ENCODE assay signal across 34 cellular contexts in the genomic region with DNA sequence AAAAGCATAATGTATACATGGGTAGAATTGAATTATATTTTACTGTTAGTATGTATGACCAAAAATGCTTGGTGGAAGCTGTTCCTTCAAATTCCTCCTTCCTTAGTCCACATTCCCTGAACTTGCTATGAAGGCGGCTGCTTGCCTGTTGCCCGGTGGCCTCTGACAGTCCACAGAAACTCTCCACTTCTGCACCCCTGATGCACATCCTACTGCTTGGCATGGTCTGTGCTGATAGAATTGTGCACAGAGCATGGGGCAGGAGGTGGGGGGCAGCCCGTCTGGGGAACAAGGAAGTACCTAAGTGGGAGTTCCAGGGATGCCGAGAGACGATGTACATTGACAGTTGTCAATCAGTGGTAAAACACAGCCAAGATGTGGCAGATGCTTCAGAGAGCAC. TPM values are rescaled to one million over a fixed set of nuclear protein-coding genes. Genes with fewer than 3 reads are reported as not detected.
"Had no signal": no experiment of that assay in that cellular context is flagged by ENCODE, and none has a peak within 500 bp of the region (broad histone marks: within the 10 kb centered on the region; RNA-seq: fewer than 3 reads in every experiment).

No MANE protein-coding gene starts in this region.

- H3K4me3 ChIP-seq: ascending aorta, breast epithelium, K562 had no signal

- H3K9me3 Mint-ChIP-seq: activated naive CD8-positive, alpha-beta T cell treated with anti-CD3 and anti-CD28 coated beads, Interleukin-2, amount 10 ng/mL, durations not matched to agents 7 days and 5 days had no signal

- DNase-seq: activated CD4-positive, alpha-beta memory T cell treated with anti-CD3 and anti-CD28 coated beads, Interleukin-2, amount 10 ng/mL, durations not matched to agents 7 days and 5 days; activated CD4-positive, alpha-beta T cell treated with anti-CD3 and anti-CD28 coated beads for 1 hour; activated CD4-positive, alpha-beta T cell treated with anti-CD3 and anti-CD28 coated beads for 48 hours; activated CD4-positive, CD25-positive, alpha-beta regulatory T cell; activated gamma-delta T cell; activated naive CD4-positive, alpha-beta T cell treated with Interleukin-2 at 50 U/mL for 16 hours; activated naive CD8-positive, alpha-beta T cell treated with anti-CD3 and anti-CD28 coated beads, Interleukin-2, amount 10 ng/mL, durations not matched to agents 7 days and 5 days; activated T-cell treated with anti-CD3 and anti-CD28 coated beads, Interleukin-2, amount 50 U/mL, for 1 hour; activated T-cell treated with anti-CD3 and anti-CD28 coated beads, Interleukin-2, amount 50 U/mL, for 72 hours; amygdala; NCI-H1105; NCI-H1417 treated with DMSO at 0.1 percent for 48 hours; NCI-H187 treated with DMSO at 0.1 percent for 48 hours; NCI-H2081; NCI-H2171 treated with DMSO at 0.1 percent for 48 hours; NCI-H2227 treated with DMSO at 0.1 percent for 48 hours; NCI-H446; NCI-H510A treated with DMSO at 0.1 percent for 48 hours; NCI-H526 treated with DMSO at 0.1 percent for 48 hours; NCI-H774; SIG-M5; SW 1271; T-helper 1 cell; T-helper 2 cell; T-helper 9 cell; WERI-Rb-1 had no signal

- H3K4me1 Mint-ChIP-seq: activated CD4-positive, alpha-beta memory T cell treated with anti-CD3 and anti-CD28 coated beads, Interleukin-2, amount 10 ng/mL, durations not matched to agents 7 days and 5 days; activated naive CD4-positive, alpha-beta T cell treated with anti-CD3 and anti-CD28 coated beads, Interleukin-2, amount 50 U/mL, for 24 hours; activated naive CD8-positive, alpha-beta T cell treated with anti-CD3 and anti-CD28 coated beads, Interleukin-2, amount 10 ng/mL, durations not matched to agents 7 days and 5 days had no signal

- H3K4me1 ChIP-seq: ascending aorta, breast epithelium had no signal

- H3K27me3 Mint-ChIP-seq: activated CD4-positive, alpha-beta memory T cell treated with anti-CD3 and anti-CD28 coated beads, Interleukin-2, amount 10 ng/mL, durations not matched to agents 7 days and 5 days; activated naive CD4-positive, alpha-beta T cell treated with anti-CD3 and anti-CD28 coated beads, Interleukin-2, amount 50 U/mL, for 24 hours; activated naive CD8-positive, alpha-beta T cell treated with anti-CD3 and anti-CD28 coated beads, Interleukin-2, amount 10 ng/mL, durations not matched to agents 7 days and 5 days had no signal

- H3K27ac ChIP-seq: ascending aorta, breast epithelium, WERI-Rb-1 had no signal

- H3K36me3 ChIP-seq: ascending aorta, breast epithelium, WERI-Rb-1 had no signal

- H3K27me3 ChIP-seq: ascending aorta, breast epithelium had no signal

- H3K27ac Mint-ChIP-seq: activated CD4-positive, alpha-beta memory T cell treated with anti-CD3 and anti-CD28 coated beads, Interleukin-2, amount 10 ng/mL, durations not matched to agents 7 days and 5 days; activated naive CD4-positive, alpha-beta T cell treated with anti-CD3 and anti-CD28 coated beads, Interleukin-2, amount 50 U/mL, for 24 hours; activated naive CD8-positive, alpha-beta T cell treated with anti-CD3 and anti-CD28 coated beads, Interleukin-2, amount 10 ng/mL, durations not matched to agents 7 days and 5 days; activated T-cell treated with anti-CD3 and anti-CD28 coated beads, Interleukin-2, amount 50 U/mL, for 72 hours; activated T-helper 2 cell treated with anti-CD3 and anti-CD28 coated beads, Interferon-gamma antibody, Interleukin-2, Interleukin-4, amounts not matched to agents 10 μg/mL and 5 μg/mL and 100 μg/mL, durations not matched to agents 14 hours and 24 hours and 36 hours had no signal

- H3K36me3 Mint-ChIP-seq: activated naive CD4-positive, alpha-beta T cell treated with anti-CD3 and anti-CD28 coated beads, Interleukin-2, amount 50 U/mL, for 24 hours; activated naive CD8-positive, alpha-beta T cell treated with anti-CD3 and anti-CD28 coated beads, Interleukin-2, amount 10 ng/mL, durations not matched to agents 7 days and 5 days had no signal

- H3K4me3 Mint-ChIP-seq: activated CD4-positive, alpha-beta memory T cell treated with anti-CD3 and anti-CD28 coated beads, Interleukin-2, amount 10 ng/mL, durations not matched to agents 7 days and 5 days; activated naive CD4-positive, alpha-beta T cell treated with anti-CD3 and anti-CD28 coated beads, Interleukin-2, amount 50 U/mL, for 24 hours; activated naive CD8-positive, alpha-beta T cell treated with anti-CD3 and anti-CD28 coated beads, Interleukin-2, amount 10 ng/mL, durations not matched to agents 7 days and 5 days; activated T-cell treated with anti-CD3 and anti-CD28 coated beads, Interleukin-2, amount 50 U/mL, for 72 hours had no signal

- ATAC-seq: activated T-cell treated with anti-CD3 and anti-CD28 coated beads, Interleukin-2, amount 50 U/mL, for 72 hours; K562; Panc1 had no signal

RNA-seq across cellular contexts. Expression of gene GABRB3, which starts 33.7 kb away (rescaled TPM):
- total RNA-seq: activated CD4-positive, alpha-beta memory T cell treated with anti-CD3 and anti-CD28 coated beads, Interleukin-2, amount 10 ng/mL, durations not matched to agents 7 days and 5 days; activated CD8-positive, alpha-beta memory T cell treated with anti-CD3 and anti-CD28 coated beads for 36 hours; activated naive CD8-positive, alpha-beta T cell treated with anti-CD3 and anti-CD28 coated beads, Interleukin-2, amount 10 ng/mL, durations not matched to agents 7 days and 5 days; activated T-helper 2 cell treated with anti-CD3 and anti-CD28 coated beads, Interferon-gamma antibody, Interleukin-2, Interleukin-4, amounts not matched to agents 10 μg/mL and 5 μg/mL and 100 μg/mL, durations not matched to agents 14 hours and 24 hours and 36 hours; ascending aorta; M059J had no signal
